29 cellular contexts compared by ENCODE assay signal in genomic region chr10:20084451-20084850, GRCh38.
"Had no signal": no experiment of that assay in that cellular context is flagged by ENCODE, and none has a peak within 500 bp of the region (broad histone marks: within the 10 kb centered on the region; RNA-seq: fewer than 3 reads in every experiment).

No MANE protein-coding gene starts in this region.

- H3K4me1 Mint-ChIP-seq: activated CD4-positive, alpha-beta memory T cell treated with anti-CD3 and anti-CD28 coated beads, Interleukin-2, amount 10 ng/mL, durations not matched to agents 7 days and 5 days; activated CD8-positive, alpha-beta memory T cell treated with anti-CD3 and anti-CD28 coated beads, Interleukin-2, amount 10 ng/mL, durations not matched to agents 7 days and 5 days; activated naive CD4-positive, alpha-beta T cell treated with anti-CD3 and anti-CD28 coated beads, Interleukin-2, amount 10 ng/mL, durations not matched to agents 7 days and 5 days; activated naive CD8-positive, alpha-beta T cell treated with anti-CD3 and anti-CD28 coated beads, Interleukin-2, amount 50 U/mL, for 24 hours had no signal

- H3K4me3 Mint-ChIP-seq: activated CD4-positive, alpha-beta memory T cell treated with anti-CD3 and anti-CD28 coated beads, Interleukin-2, amount 10 ng/mL, durations not matched to agents 7 days and 5 days; activated CD8-positive, alpha-beta memory T cell treated with anti-CD3 and anti-CD28 coated beads, Interleukin-2, amount 10 ng/mL, durations not matched to agents 7 days and 5 days; activated naive CD4-positive, alpha-beta T cell treated with anti-CD3 and anti-CD28 coated beads, Interleukin-2, amount 10 ng/mL, durations not matched to agents 7 days and 5 days; activated naive CD8-positive, alpha-beta T cell; activated naive CD8-positive, alpha-beta T cell treated with anti-CD3 and anti-CD28 coated beads, Interleukin-2, amount 50 U/mL, for 24 hours; brain had no signal

- H2AFZ ChIP-seq: PC-9 had no signal

- H3K4me2 ChIP-seq: PC-9 had no signal

- H3K4me3 ChIP-seq: K562, PC-9 had no signal

- ATAC-seq: activated CD8-positive, alpha-beta memory T cell treated with anti-CD3 and anti-CD28 coated beads, Interleukin-2, amount 10 ng/mL, durations not matched to agents 7 days and 5 days; activated naive CD8-positive, alpha-beta T cell treated with anti-CD3 and anti-CD28 coated beads, Interleukin-2, amount 50 U/mL, for 24 hours; K562 had no signal

- H3K27me3 Mint-ChIP-seq: activated CD4-positive, alpha-beta memory T cell treated with anti-CD3 and anti-CD28 coated beads, Interleukin-2, amount 10 ng/mL, durations not matched to agents 7 days and 5 days; activated CD8-positive, alpha-beta memory T cell treated with anti-CD3 and anti-CD28 coated beads, Interleukin-2, amount 10 ng/mL, durations not matched to agents 7 days and 5 days; activated naive CD4-positive, alpha-beta T cell treated with anti-CD3 and anti-CD28 coated beads, Interleukin-2, amount 10 ng/mL, durations not matched to agents 7 days and 5 days; activated naive CD8-positive, alpha-beta T cell; activated naive CD8-positive, alpha-beta T cell treated with anti-CD3 and anti-CD28 coated beads, Interleukin-2, amount 50 U/mL, for 24 hours; brain had no signal

- H3K36me3 ChIP-seq: WERI-Rb-1 had no signal

- DNase-seq: activated CD4-positive, alpha-beta memory T cell treated with anti-CD3 and anti-CD28 coated beads, Interleukin-2, amount 10 ng/mL, durations not matched to agents 7 days and 5 days; activated CD4-positive, alpha-beta T cell treated with anti-CD3 and anti-CD28 coated beads for 1 hour; activated CD4-positive, alpha-beta T cell treated with anti-CD3 and anti-CD28 coated beads for 48 hours; activated CD4-positive, CD25-positive, alpha-beta regulatory T cell; activated CD8-positive, alpha-beta memory T cell treated with anti-CD3 and anti-CD28 coated beads for 24 hours; activated CD8-positive, alpha-beta memory T cell treated with anti-CD3 and anti-CD28 coated beads, Interleukin-2, amount 10 ng/mL, durations not matched to agents 7 days and 5 days; activated CD8-positive, alpha-beta memory T cell treated with anti-CD3 and anti-CD28 coated beads, Interleukin-2, amount 50 U/mL, for 48 hours; activated effector memory CD4-positive, alpha-beta T cell treated with Interleukin-2 at 50 U/mL for 16 hours; activated naive CD4-positive, alpha-beta T cell treated with anti-CD3 and anti-CD28 coated beads, Interleukin-2, amount 10 ng/mL, durations not matched to agents 7 days and 5 days; activated naive CD8-positive, alpha-beta T cell treated with anti-CD3 and anti-CD28 coated beads, Interleukin-2, amount 50 U/mL, for 24 hours; activated T-cell treated with anti-CD3 and anti-CD28 coated beads, Interleukin-2, amount 50 U/mL, for 48 hours; central memory CD4-positive, alpha-beta T cell; NCI-H1105; NCI-H1417 treated with DMSO at 0.1 percent for 48 hours; NCI-H1694; NCI-H1930; NCI-H2081 treated with DMSO at 0.1 percent for 48 hours; NCI-H446 treated with DMSO at 0.1 percent for 48 hours; NCI-H524; NCI-H69; NCI-H82; PC-9; Right ventricle myocardium superior; SW 1271; T1000; WERI-Rb-1 had no signal

- H3K27ac ChIP-seq: PC-9, WERI-Rb-1 had no signal

- H3K27ac Mint-ChIP-seq: activated CD4-positive, alpha-beta memory T cell treated with anti-CD3 and anti-CD28 coated beads, Interleukin-2, amount 10 ng/mL, durations not matched to agents 7 days and 5 days; activated CD8-positive, alpha-beta memory T cell treated with anti-CD3 and anti-CD28 coated beads, Interleukin-2, amount 10 ng/mL, durations not matched to agents 7 days and 5 days; activated naive CD4-positive, alpha-beta T cell treated with anti-CD3 and anti-CD28 coated beads, Interleukin-2, amount 10 ng/mL, durations not matched to agents 7 days and 5 days; activated naive CD8-positive, alpha-beta T cell; activated naive CD8-positive, alpha-beta T cell treated with anti-CD3 and anti-CD28 coated beads, Interleukin-2, amount 50 U/mL, for 24 hours had no signal

- H3K36me3 Mint-ChIP-seq: activated CD8-positive, alpha-beta memory T cell treated with anti-CD3 and anti-CD28 coated beads, Interleukin-2, amount 10 ng/mL, durations not matched to agents 7 days and 5 days; activated naive CD4-positive, alpha-beta T cell treated with anti-CD3 and anti-CD28 coated beads, Interleukin-2, amount 10 ng/mL, durations not matched to agents 7 days and 5 days; activated naive CD8-positive, alpha-beta T cell had no signal
